Comparison of ENCODE assay signal across 23 cellular contexts in the genomic region with DNA sequence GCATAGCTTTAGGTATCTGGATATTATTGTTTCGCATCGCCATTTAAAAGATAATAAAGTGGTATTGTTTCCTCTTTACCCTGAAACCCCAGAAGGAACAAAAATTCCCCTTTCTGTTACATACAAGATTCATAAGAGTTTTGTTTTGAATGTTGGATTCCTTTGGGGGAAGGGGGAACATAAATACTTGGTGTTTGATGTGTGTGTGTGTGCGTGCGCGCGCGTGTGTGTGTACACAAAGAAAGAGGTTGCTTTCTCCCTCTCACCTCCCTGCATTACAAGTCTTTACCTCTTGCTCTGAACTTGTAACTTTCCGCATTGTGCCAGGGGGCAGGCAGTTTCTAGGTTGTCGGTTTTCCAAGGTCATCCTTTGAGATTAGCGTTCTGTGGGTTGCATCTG.
"Had no signal": no experiment of that assay in that cellular context is flagged by ENCODE, and none has a peak within 500 bp of the region (broad histone marks: within the 10 kb centered on the region; RNA-seq: fewer than 3 reads in every experiment).

No MANE protein-coding gene starts in this region.

- H3K36me3 Mint-ChIP-seq: type B pancreatic cell had no signal

- H3K27ac Mint-ChIP-seq: naive thymus-derived CD8-positive, alpha-beta T cell; nephron progenitor cell; type B pancreatic cell had no signal

- FAIRE-seq: endometrium, frontal cortex, keratinocyte had no signal

- H3K27me3 Mint-ChIP-seq: naive thymus-derived CD8-positive, alpha-beta T cell had no signal

- H3K4me3 Mint-ChIP-seq: naive thymus-derived CD8-positive, alpha-beta T cell; nephron progenitor cell; type B pancreatic cell had no signal

- ATAC-seq: left ventricle myocardium superior; lower lobe of right lung; naive thymus-derived CD8-positive, alpha-beta T cell; sciatic nerve; stimulated activated naive CD8-positive, alpha-beta T cell treated with anti-CD3 and anti-CD28 coated beads, Interleukin-15, Interleukin-2, amounts not matched to agents 100 U/mL and 50 U/mL, for 24 hours had no signal

- H3K4me1 Mint-ChIP-seq: naive thymus-derived CD8-positive, alpha-beta T cell had no signal

- DNase-seq: dermis blood vessel endothelial cell; effector memory CD4-positive, alpha-beta T cell; erythroblast; head of caudate nucleus; left ventricle myocardium superior; lower lobe of right lung; naive thymus-derived CD8-positive, alpha-beta T cell; nephron progenitor cell; occipital lobe; ovary; stimulated activated CD4-positive, alpha-beta T cell treated with anti-CD3 and anti-CD28 coated beads, Interleukin-12 subunit alpha, Interleukin-12 subunit beta, amount 100 ng/mL, for 4 hours; stimulated activated CD4-positive, alpha-beta T cell treated with anti-CD3 and anti-CD28 coated beads, Interleukin-1b, Interleukin-23, amount 100 ng/mL, for 48 hours; stimulated activated CD4-positive, alpha-beta T cell treated with anti-CD3 and anti-CD28 coated beads, Interleukin-4, amount 100 ng/mL, for 1 hour; stimulated activated CD8-positive, alpha-beta memory T cell treated with anti-CD3 and anti-CD28 coated beads, Interleukin-4, amount 100 ng/mL, for 48 hours; stimulated activated naive CD8-positive, alpha-beta T cell treated with anti-CD3 and anti-CD28 coated beads, Interleukin-15, Interleukin-2, amounts not matched to agents 100 U/mL and 50 U/mL, for 24 hours; substantia nigra; testis; tibial artery had no signal
